ENCODE assay signal across 8 cellular contexts in the genomic region with DNA sequence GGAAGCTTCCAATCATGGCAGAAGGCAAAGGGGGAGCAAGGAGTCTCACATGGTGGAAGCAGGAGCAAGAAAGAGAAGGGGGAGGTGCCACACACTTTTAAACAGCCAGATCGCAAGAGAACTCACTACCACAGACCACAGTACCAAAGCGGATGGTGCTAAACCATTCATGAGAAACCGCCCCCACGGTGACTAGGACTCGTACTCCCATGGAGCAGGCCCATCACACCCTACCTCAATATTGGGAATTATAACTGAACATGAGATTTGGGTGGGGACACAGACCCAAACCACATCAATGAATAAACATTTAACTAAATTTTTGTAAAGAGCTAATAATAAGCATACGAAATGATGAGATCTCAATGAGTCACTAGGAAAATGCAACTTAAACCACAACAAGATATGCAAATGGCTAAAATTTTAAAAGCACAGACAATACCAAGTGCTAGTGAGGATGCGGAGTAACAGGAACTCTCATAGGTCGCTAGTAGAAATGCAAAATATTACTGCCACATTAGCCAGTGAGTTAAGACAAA. TPM values are rescaled to one million over a fixed set of nuclear protein-coding genes. Genes with fewer than 3 reads are reported as not detected.
DNase-seq lines count a peak whose midpoint lies in the region; ATAC-seq and TF ChIP-seq lines count a peak whose summit lies in the region.

No MANE protein-coding gene starts in this region.

- TF ChIP-seq POLR2A in erythroblast (IDR thresholded peaks at IDR 0.05; ENCODE audit: low read length), result no peak

- peak; percentile 70 to 77 for DNase-seq in activated T-cell treated with anti-CD3 and anti-CD28 coated beads, Interleukin-2, amount 50 U/mL, for 72 hours
- DNase-seq in stimulated activated CD4-positive, alpha-beta T cell treated with anti-CD3 and anti-CD28 coated beads, Interleukin-1b, Interleukin-23, amount 100 ng/mL, for 4 hours (ENCODE audit: low read depth in 2 of 2), result peak; percentile 25 to 51
- DNase-seq in DMS 273 (lab: John Stamatoyannopoulos, UW; ENCODE audit: unreplicated experiment), result no peak
- no peak for DNase-seq in erythroblast (lab: John Stamatoyannopoulos, UW)
- DNase-seq in hypothalamus (lab: John Stamatoyannopoulos, UW), result no peak
- no peak for DNase-seq in NCI-H1092 (lab: John Stamatoyannopoulos, UW)

- H3K4me3 Mint-ChIP-seq in activated T-cell treated with anti-CD3 and anti-CD28 coated beads, Interleukin-2, amount 50 U/mL, for 72 hours, result peak overlapping the region; percentile 41 to 64

- H3K27ac Mint-ChIP-seq in activated T-cell treated with anti-CD3 and anti-CD28 coated beads, Interleukin-2, amount 50 U/mL, for 72 hours, result peak overlapping the region; percentile 79

- peaks cover 73% of the 10 kb centered on the region for H3K4me1 Mint-ChIP-seq in activated T-cell treated with anti-CD3 and anti-CD28 coated beads, Interleukin-2, amount 50 U/mL, for 72 hours (ENCODE audit: low read depth)

- no peaks in the 10 kb centered on the region for H3K27me3 Mint-ChIP-seq in activated T-cell treated with anti-CD3 and anti-CD28 coated beads, Interleukin-2, amount 50 U/mL, for 72 hours (ENCODE audit: low read depth)

- H3K9me3 Mint-ChIP-seq in activated T-cell treated with anti-CD3 and anti-CD28 coated beads, Interleukin-2, amount 50 U/mL, for 72 hours, result no peaks in the 10 kb centered on the region

- H3K36me3 Mint-ChIP-seq in activated T-cell treated with anti-CD3 and anti-CD28 coated beads, Interleukin-2, amount 50 U/mL, for 72 hours (ENCODE audit: insufficient read depth in 2 of 2), result peaks cover 5 to 24% of the 10 kb centered on the region in 2 donors

- ATAC-seq in GM18909 (IDR thresholded peaks at IDR 0.05; ENCODE audit: poor library complexity, unreplicated experiment) (peak; percentile 50), HG03342 (IDR thresholded peaks at IDR 0.05; ENCODE audit: unreplicated experiment) (peak; percentile 52)
- peak; percentile 93 for ATAC-seq in activated T-cell treated with anti-CD3 and anti-CD28 coated beads, Interleukin-2, amount 50 U/mL, for 72 hours (replicated peaks in 1 of 2)

RNA-seq across cellular contexts. Expression of gene MRPS25, which starts 10.0 kb away (rescaled TPM):
- 10 to 100 TPM; 40.7 to 40.9 TPM for total RNA-seq in activated T-cell treated with anti-CD3 and anti-CD28 coated beads, Interleukin-2, amount 50 U/mL, for 72 hours

RNA-seq across cellular contexts. Expression of gene RBSN, which starts 43.9 kb away (rescaled TPM):
- 10 to 100 TPM; 13.0 to 15.4 TPM for total RNA-seq in activated T-cell treated with anti-CD3 and anti-CD28 coated beads, Interleukin-2, amount 50 U/mL, for 72 hours

Comparison
In these comparisons a context has a peak if more than half of its experiments do, and no peak if none do; other contexts are left out.
1. DNase-seq: peak in activated T-cell treated with anti-CD3 and anti-CD28 coated beads, Interleukin-2, amount 50 U/mL, for 72 hours (2 of 2) and stimulated activated CD4-positive, alpha-beta T cell treated with anti-CD3 and anti-CD28 coated beads, Interleukin-1b, Interleukin-23, amount 100 ng/mL, for 4 hours (2 of 2); none in DMS 273 (single experiment), erythroblast (0 of 2), hypothalamus (0 of 51) and NCI-H1092 (single experiment).
2. Peak in every context shown above with its lines, with median percentiles within 50 percentile points of each other: ATAC-seq.